Comparison of ENCODE assay signal across 4 cellular contexts in the genomic region with DNA sequence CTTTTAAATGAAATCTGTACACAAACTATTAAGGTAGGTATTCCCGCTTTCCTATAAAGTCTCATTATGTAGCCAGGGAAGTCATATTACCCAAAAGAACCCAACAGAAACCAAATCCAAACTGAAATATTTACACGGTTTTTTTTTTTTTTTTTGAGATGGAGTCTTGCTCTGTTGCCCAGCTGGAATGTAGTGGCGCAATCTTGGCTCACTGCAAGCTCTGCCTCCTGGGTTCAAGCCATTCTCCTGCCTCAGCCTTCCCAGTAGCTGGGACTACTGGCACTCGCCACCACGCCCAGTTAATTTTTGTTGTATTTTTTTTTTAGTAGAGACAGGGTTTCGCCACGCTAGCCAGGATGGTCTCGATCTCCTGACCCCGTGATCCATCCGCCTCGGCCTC.
DNase-seq lines count a peak whose midpoint lies in the region; ATAC-seq, FAIRE-seq and TF ChIP-seq lines count a peak whose summit lies in the region.
"Not testable (repeated sequence)": the region's sequence is repeated elsewhere in the genome, so short reads cannot be mapped to it uniquely, and the experiment has no call there.

No MANE protein-coding gene starts in this region.

- not testable (repeated sequence) for TF ChIP-seq POLR2A in HepG2 (IDR thresholded peaks at IDR 0.05; ENCODE audit: insufficient read depth in 1 of 2, low read depth in 2 of 2, low read length in 2 of 2)

- not testable (repeated sequence) for H3K4me1 ChIP-seq in HepG2 (ENCODE audit: insufficient read depth, low read length)

- not testable (repeated sequence) for TF ChIP-seq CTCF in epithelial cell of proximal tubule (conservative IDR thresholded peaks at IDR 0.05; ENCODE audit: low read depth, low read length); HepG2 (CRISPR knock-in tag; IDR thresholded peaks at IDR 0.05)

- H3K36me3 ChIP-seq in HepG2 (replicated peaks in 1 of 2; ENCODE audit: control insufficient read depth in 1 of 2, insufficient read depth in 2 of 2, low read length in 2 of 2): not testable (repeated sequence)

- CTCF ChIA-PET in HepG2 (lab: Yijun Ruan, JAX; ENCODE audit: low intra/inter-chr PET ratio, low total read pairs): interaction anchor here (1.2 kb wide), 1 partner anchor 290 kb away, joined by 5 read pairs; no protein-coding TSS in a partner anchor

- not testable (repeated sequence) for H2AFZ ChIP-seq in HepG2 (ENCODE audit: low read length)

- not testable (repeated sequence) for H3K4me2 ChIP-seq in HepG2 (ENCODE audit: low read depth, low read length)

- H3K27me3 ChIP-seq in HepG2 (ENCODE audit: control insufficient read depth in 1 of 2, insufficient read depth in 2 of 2, low read length in 2 of 2): not testable (repeated sequence)

- BruUV-seq in HepG2 (replicated peaks; lab: Mats Ljungman, UMichigan): not testable (repeated sequence)

- not testable (repeated sequence) for H3K4me3 ChIP-seq in epithelial cell of proximal tubule (ENCODE audit: low read depth, low read length); HepG2 (replicated peaks in 1 of 3; ENCODE audit: insufficient read depth in 1 of 3, low read depth in 2 of 3, low read length in 3 of 3)

- in situ Hi-C loops in HepG2 (cut with HindIII; ENCODE audit: extremely low pct_ligation_motif_present, low pct_unique_long_range_greater_than_20kb): not testable (repeated sequence)

- not testable (repeated sequence) for TF ChIP-seq EP300 in Ishikawa (IDR thresholded peaks at IDR 0.05; ENCODE audit: borderline replicate concordance); HepG2 (IDR thresholded peaks at IDR 0.05; ENCODE audit: low read depth in 2 of 2, low read length in 2 of 2); HepG2 (CRISPR knock-in tag; IDR thresholded peaks at IDR 0.05; ENCODE audit: borderline replicate concordance)

- DNase-seq in epithelial cell of proximal tubule (ENCODE audit: low read depth) (peak; percentile 15), glomerular visceral epithelial cell (ENCODE audit: extremely low spot score) (peak; percentile 21)
- DNase-seq in HepG2 (ENCODE audit: low spot score): not testable (repeated sequence)

- not testable (repeated sequence) for H4K20me1 ChIP-seq in HepG2 (ENCODE audit: insufficient read depth, low read length)

- H3K9me3 ChIP-seq in HepG2 (ENCODE audit: low read length): not testable (repeated sequence)

- not testable (repeated sequence) for TF ChIP-seq RAD21 in Ishikawa (IDR thresholded peaks at IDR 0.05; ENCODE audit: low read depth); HepG2 (CRISPR knock-in tag; IDR thresholded peaks at IDR 0.05)

- not testable (repeated sequence) for FAIRE-seq in HepG2 (lab: Jason Lieb, UNC)

- POLR2A ChIA-PET in HepG2 (lab: Yijun Ruan, JAX): not testable (repeated sequence)

- not testable (repeated sequence) for H3K27ac ChIP-seq in HepG2 (ENCODE audit: extremely low read length, insufficient read depth, low read length)

- not testable (repeated sequence) for H3K79me2 ChIP-seq in HepG2 (ENCODE audit: insufficient read depth, low read length)

- intact Hi-C loops in HepG2 (cut with micrococcal nuclease; ENCODE audit: unreplicated experiment): loop anchor here (10.0 kb wide), 1 partner anchor 173 kb away; no protein-coding TSS in a partner anchor

- not testable (repeated sequence) for ATAC-seq in HepG2

- H3K9ac ChIP-seq in HepG2 (ENCODE audit: insufficient read depth, low read depth, low read length): not testable (repeated sequence)

- WGBS in HepG2 (ENCODE audit: low lambda C conversion rate): 60% methylated on average over 11 of the region's 11 CpGs

TF ChIP-seq in Ishikawa, 13 proteins besides CTCF, POLR2A, EP300 and RAD21:
- TF ChIP-seq CEBPB (IDR thresholded peaks at IDR 0.05) (peak; percentile 83), TEAD4 (IDR thresholded peaks at IDR 0.05) (peak; percentile 53; the same call in 1 of the 2 replicates)

TF ChIP-seq in HepG2, 621 proteins besides CTCF, POLR2A, EP300 and RAD21:
- TF ChIP-seq ZNF121 (CRISPR knock-in tag; IDR thresholded peaks at IDR 0.05): 0 out of 2 replicates have a peak, but pooled peaks have one; percentile 10
